In genomic region chr4:76449362-76449767, GRCh38 we compare ENCODE assay signal across 15 cellular contexts. TPM values are rescaled to one million over a fixed set of nuclear protein-coding genes. Genes with fewer than 3 reads are reported as not detected.
A peak's percentile ranks its signal among the peaks of the same experiment; 100 is the strongest.
DNase-seq lines count a peak whose midpoint lies in the region; ATAC-seq and TF ChIP-seq lines count a peak whose summit lies in the region.
"Had no signal": no experiment of that assay in that cellular context is flagged by ENCODE, and none has a peak within 500 bp of the region (broad histone marks: within the 10 kb centered on the region; RNA-seq: fewer than 3 reads in every experiment).

No MANE protein-coding gene starts in this region.

- CTCF ChIA-PET in activated naive CD4-positive, alpha-beta T cell treated with anti-CD3 and anti-CD28 coated beads, Interleukin-2, amount 10 ng/mL, durations not matched to agents 7 days and 5 days (lab: Charles Lee), result no interaction called here

- H3K27ac ChIP-seq in HUES64 (ENCODE audit: low read depth, low read length) (peak overlapping the region; percentile 24; the same call in 1 of the 2 replicates), breast epithelium (peak overlapping the region; percentile 20 to 71), neuronal stem cell (replicated peaks; ENCODE audit: low read length) (peak overlapping the region; percentile 39)
- H3K27ac ChIP-seq: esophagus squamous epithelium had no signal

- no peak overlapping the region for H4K91ac ChIP-seq in neuronal stem cell (ENCODE audit: low read depth, low read length, poor library complexity)

- no peak overlapping the region for H2BK15ac ChIP-seq in neuronal stem cell (ENCODE audit: low read length)

- H3K27me3 Mint-ChIP-seq in activated T-cell treated with anti-CD3 and anti-CD28 coated beads, Interleukin-2, amount 50 U/mL, for 24 hours, result peaks cover 20% of the 10 kb centered on the region
- H3K27me3 Mint-ChIP-seq in activated naive CD4-positive, alpha-beta T cell treated with anti-CD3 and anti-CD28 coated beads, Interleukin-2, amount 10 ng/mL, durations not matched to agents 7 days and 5 days, result no peaks in the 10 kb centered on the region

- no peaks in the 10 kb centered on the region for H3K9me3 Mint-ChIP-seq in activated T-cell treated with anti-CD3 and anti-CD28 coated beads, Interleukin-2, amount 50 U/mL, for 24 hours
- H3K9me3 Mint-ChIP-seq in activated naive CD4-positive, alpha-beta T cell treated with anti-CD3 and anti-CD28 coated beads, Interleukin-2, amount 10 ng/mL, durations not matched to agents 7 days and 5 days, result no peaks in the 10 kb centered on the region
- H3K9me3 Mint-ChIP-seq: activated CD4-positive, alpha-beta T cell treated with anti-CD3 and anti-CD28 coated beads, Interleukin-2, amount 10 ng/mL, durations not matched to agents 7 days and 5 days had no signal

- no peak overlapping the region for H2BK120ac ChIP-seq in neuronal stem cell (ENCODE audit: low read depth, low read length)

- intact Hi-C loops in breast epithelium (cut with DNase I; ENCODE audit: low total_unique reads), result no loop called here
- intact Hi-C loops in Right ventricle myocardium superior (cut with DNase I), result no loop called here

- DNase-seq in breast epithelium (ENCODE audit: low spot score in 2 of 2) (no peak), glomerular endothelial cell (ENCODE audit: extremely low read depth, low read depth, low spot score) (peak; percentile 45), neuronal stem cell (ENCODE audit: low spot score) (no peak), Right ventricle myocardium superior (no peak)
- DNase-seq in activated T-cell treated with anti-CD3 and anti-CD28 coated beads, Interleukin-2, amount 50 U/mL, for 24 hours, result no peak
- DNase-seq in activated naive CD4-positive, alpha-beta T cell treated with anti-CD3 and anti-CD28 coated beads, Interleukin-2, amount 10 ng/mL, durations not matched to agents 7 days and 5 days, result no peak
- DNase-seq: activated CD4-positive, alpha-beta T cell treated with anti-CD3 and anti-CD28 coated beads, Interleukin-2, amount 10 ng/mL, durations not matched to agents 7 days and 5 days; activated T-cell treated with anti-CD3 and anti-CD28 coated beads, Interleukin-2, amount 50 U/mL, for 1 hour; COR-L47; esophagus squamous epithelium; GDM1; IMR-90; SK-N-SH had no signal

- no peak overlapping the region for H2AK5ac ChIP-seq in neuronal stem cell (ENCODE audit: low read depth, low read length)

- TF ChIP-seq POLR2A in breast epithelium (IDR thresholded peaks at IDR 0.05), result no peak

- H3K4me1 Mint-ChIP-seq in activated T-cell treated with anti-CD3 and anti-CD28 coated beads, Interleukin-2, amount 50 U/mL, for 24 hours (ENCODE audit: low read depth), result peaks cover 2% of the 10 kb centered on the region
- H3K4me1 Mint-ChIP-seq in activated naive CD4-positive, alpha-beta T cell treated with anti-CD3 and anti-CD28 coated beads, Interleukin-2, amount 10 ng/mL, durations not matched to agents 7 days and 5 days, result no peaks in the 10 kb centered on the region
- H3K4me1 Mint-ChIP-seq: activated CD4-positive, alpha-beta T cell treated with anti-CD3 and anti-CD28 coated beads, Interleukin-2, amount 10 ng/mL, durations not matched to agents 7 days and 5 days had no signal

- no peaks in the 10 kb centered on the region for H3K36me3 Mint-ChIP-seq in activated T-cell treated with anti-CD3 and anti-CD28 coated beads, Interleukin-2, amount 50 U/mL, for 24 hours (ENCODE audit: low read depth)
- no peaks in the 10 kb centered on the region for H3K36me3 Mint-ChIP-seq in activated naive CD4-positive, alpha-beta T cell treated with anti-CD3 and anti-CD28 coated beads, Interleukin-2, amount 10 ng/mL, durations not matched to agents 7 days and 5 days

- H3K4me1 ChIP-seq in HUES64 (ENCODE audit: insufficient read depth, low read length) (peaks cover 30% of the 10 kb centered on the region; the same call in 1 of the 2 replicates), breast epithelium (no peaks in the 10 kb centered on the region), neuronal stem cell (ENCODE audit: control insufficient read depth in 2 of 2, insufficient read depth in 1 of 2, low read depth in 1 of 2, low read length in 2 of 2) (peaks cover 10 to 39% of the 10 kb centered on the region in 2 donors)

- no peak overlapping the region for H3K14ac ChIP-seq in neuronal stem cell (ENCODE audit: low read length)

- peak overlapping the region; percentile 27 for H2AFZ ChIP-seq in neuronal stem cell (ENCODE audit: low read length)

- no peak overlapping the region for H3K4me3 Mint-ChIP-seq in activated T-cell treated with anti-CD3 and anti-CD28 coated beads, Interleukin-2, amount 50 U/mL, for 24 hours
- no peak overlapping the region for H3K4me3 Mint-ChIP-seq in activated naive CD4-positive, alpha-beta T cell treated with anti-CD3 and anti-CD28 coated beads, Interleukin-2, amount 10 ng/mL, durations not matched to agents 7 days and 5 days
- H3K4me3 Mint-ChIP-seq: activated CD4-positive, alpha-beta T cell treated with anti-CD3 and anti-CD28 coated beads, Interleukin-2, amount 10 ng/mL, durations not matched to agents 7 days and 5 days had no signal

- peaks cover 6% of the 10 kb centered on the region for H3K79me1 ChIP-seq in neuronal stem cell (ENCODE audit: low read depth, low read length)

- no peak for ATAC-seq in GM21423 (IDR thresholded peaks at IDR 0.05; ENCODE audit: unreplicated experiment)
- ATAC-seq in Right ventricle myocardium superior (ENCODE audit: poor library complexity), result no peak

- H4K8ac ChIP-seq in neuronal stem cell (ENCODE audit: low read depth, low read length), result no peak overlapping the region

- H3K4me3 ChIP-seq in HUES64 (ENCODE audit: low read length), result no peak overlapping the region
- H3K4me3 ChIP-seq in breast epithelium, result no peak overlapping the region
- H3K4me3 ChIP-seq in neuronal stem cell (ENCODE audit: low read length in 2 of 2), result no peak overlapping the region
- H3K4me3 ChIP-seq: esophagus squamous epithelium had no signal

- no peak overlapping the region for H3K18ac ChIP-seq in neuronal stem cell (ENCODE audit: low read length)

- H2BK5ac ChIP-seq in neuronal stem cell (ENCODE audit: low read length), result no peak overlapping the region

- H3K9ac ChIP-seq in HUES64 (ENCODE audit: low read depth, low read length), result no peak overlapping the region
- H3K9ac ChIP-seq in neuronal stem cell (ENCODE audit: low read depth, low read length, poor library complexity), result no peak overlapping the region
- H3K9ac ChIP-seq: SK-N-SH had no signal

- H3K27ac Mint-ChIP-seq in activated T-cell treated with anti-CD3 and anti-CD28 coated beads, Interleukin-2, amount 50 U/mL, for 24 hours, result no peak overlapping the region
- no peak overlapping the region for H3K27ac Mint-ChIP-seq in activated naive CD4-positive, alpha-beta T cell treated with anti-CD3 and anti-CD28 coated beads, Interleukin-2, amount 10 ng/mL, durations not matched to agents 7 days and 5 days
- H3K27ac Mint-ChIP-seq: activated CD4-positive, alpha-beta T cell treated with anti-CD3 and anti-CD28 coated beads, Interleukin-2, amount 10 ng/mL, durations not matched to agents 7 days and 5 days had no signal

- H3K36me3 ChIP-seq in HUES64 (ENCODE audit: insufficient read depth, low read length) (no peaks in the 10 kb centered on the region), breast epithelium (no peaks in the 10 kb centered on the region), neuronal stem cell (replicated peaks in 1 of 2; ENCODE audit: control insufficient read depth in 2 of 2, insufficient read depth in 2 of 2, low read length in 2 of 2) (peaks cover 2 to 37% of the 10 kb centered on the region in 2 donors)
- H3K36me3 ChIP-seq: esophagus squamous epithelium had no signal

- no peak overlapping the region for H2BK12ac ChIP-seq in neuronal stem cell (ENCODE audit: low read length)

- H3K9me3 ChIP-seq in HUES64 (ENCODE audit: insufficient read depth, low read depth, low read length) (no peaks in the 10 kb centered on the region), breast epithelium (no peaks in the 10 kb centered on the region), neuronal stem cell (replicated peaks in 1 of 2; ENCODE audit: control insufficient read depth in 2 of 2, insufficient read depth in 1 of 2, low read depth in 1 of 2, low read length in 2 of 2) (peaks cover 0 to 24% of the 10 kb centered on the region in 2 donors)
- H3K9me3 ChIP-seq: esophagus squamous epithelium, SK-N-SH had no signal

- H3K27me3 ChIP-seq in HUES64 (ENCODE audit: insufficient read depth, low read length) (no peaks in the 10 kb centered on the region), breast epithelium (no peaks in the 10 kb centered on the region), neuronal stem cell (ENCODE audit: control insufficient read depth in 3 of 3, insufficient read depth in 3 of 3, low read depth in 1 of 3, low read length in 3 of 3) (no peaks in the 10 kb centered on the region)
- H3K27me3 ChIP-seq: esophagus squamous epithelium had no signal

- H3K4me2 ChIP-seq in neuronal stem cell (ENCODE audit: insufficient read depth, low read length, poor library complexity, severe bottlenecking), result no peak overlapping the region
- H3K4me2 ChIP-seq: SK-N-SH had no signal

- no peak overlapping the region for H3K23ac ChIP-seq in neuronal stem cell (ENCODE audit: low read depth, low read length, poor library complexity)

- 92% methylated on average over 3 of the region's 3 CpGs for WGBS in HUES64
- no CpG with 5 or more reads among the region's 3 CpGs for WGBS in neuronal stem cell (ENCODE audit: extremely low coverage in 2 of 2, insufficient read length in 2 of 2, insufficient replicate concordance in 1 of 2), 2 donors

- H3K4ac ChIP-seq in neuronal stem cell (ENCODE audit: low read length), result no peak overlapping the region

- TF ChIP-seq CTCF in breast epithelium (IDR thresholded peaks at IDR 0.05), result no peak

RNA-seq across cellular contexts. Expression of gene SHROOM3, which starts 14.3 kb away (rescaled TPM):
- 20.0 TPM for polyA plus RNA-seq in HUES64 (2013, experiment 1 of 2)
- 24.4 TPM for polyA plus RNA-seq in HUES64 (2013, experiment 2 of 2)
- 100 to 1,000 TPM in 2 of 3 donors, under 1 TPM in 1; 0.32 to 145 (median 100) TPM for total RNA-seq in breast epithelium
- total RNA-seq in glomerular endothelial cell, result 3.8 and 9.5 TPM in 2 replicates
- polyA plus RNA-seq in neuronal stem cell (2013, experiment 1 of 2), result 26.6 TPM
- polyA plus RNA-seq in neuronal stem cell (2013, experiment 2 of 2), result 27.9 TPM
- total RNA-seq in Right ventricle myocardium superior, result 10.5 TPM
- total RNA-seq: activated CD4-positive, alpha-beta T cell treated with anti-CD3 and anti-CD28 coated beads, Interleukin-2, amount 10 ng/mL, durations not matched to agents 7 days and 5 days had no signal

RNA-seq across cellular contexts. Expression of gene CCDC158, which starts 28.4 kb away (rescaled TPM):
- polyA plus RNA-seq in HUES64 (2013, experiment 1 of 2), result not detected
- polyA plus RNA-seq in HUES64 (2013, experiment 2 of 2), result not detected
- total RNA-seq in breast epithelium (1 to 10 TPM; 1.3 to 5.4 (median 4.3) TPM), glomerular endothelial cell (not detected in 2 replicates), Right ventricle myocardium superior (0.22 TPM)
- not detected for polyA plus RNA-seq in neuronal stem cell (2013, experiment 1 of 2)
- polyA plus RNA-seq in neuronal stem cell (2013, experiment 2 of 2), result not detected
- total RNA-seq: activated CD4-positive, alpha-beta T cell treated with anti-CD3 and anti-CD28 coated beads, Interleukin-2, amount 10 ng/mL, durations not matched to agents 7 days and 5 days; IMR-90 had no signal
- polyA plus RNA-seq: IMR-90, SK-N-SH had no signal
